8 cellular contexts compared by ENCODE assay signal in genomic region chr17:79075433-79075805, GRCh38. TPM values are rescaled to one million over a fixed set of nuclear protein-coding genes. Genes with fewer than 3 reads are reported as not detected.
DNase-seq lines count a peak whose midpoint lies in the region; ATAC-seq and TF ChIP-seq lines count a peak whose summit lies in the region.

No MANE protein-coding gene starts in this region.

- POLR2A ChIA-PET in WTC11 (lab: Charles Lee), result no interaction called here

- peak overlapping the region; percentile 93 for H2AFZ ChIP-seq in parathyroid adenoma

- H3K9me3 ChIP-seq in parathyroid adenoma (ENCODE audit: control insufficient read depth, low read length), result no peaks in the 10 kb centered on the region

- CTCF ChIA-PET in WTC11 (lab: Charles Lee), result interaction anchor here (1.0 to 4.0 kb wide), 6 partner anchors 8 to 326 kb away, joined by 3 to 24 read pairs (median 6); no protein-coding TSS in a partner anchor

- H3K9ac ChIP-seq in parathyroid adenoma, result peak overlapping the region; percentile 46

- TF ChIP-seq CTCF in WTC11 (IDR thresholded peaks at IDR 0.05), result no peak
- TF ChIP-seq CTCF in fibroblast of the aortic adventitia (IDR thresholded peaks at IDR 0.05; ENCODE audit: insufficient read depth, low read length), result no peak
- no peak for TF ChIP-seq CTCF in parathyroid adenoma (IDR thresholded peaks at IDR 0.05)

- peaks cover 17% of the 10 kb centered on the region for H3K27me3 Mint-ChIP-seq in WTC11 (ENCODE audit: low read depth)

- intact Hi-C loops in posterior cingulate gyrus (cut with DNase I), result no loop called here

- H3K27ac ChIP-seq in parathyroid adenoma, result peak overlapping the region; percentile 79

- peak overlapping the region; percentile 93 for H3K4me2 ChIP-seq in parathyroid adenoma (ENCODE audit: low read length)

- H3K4me1 Mint-ChIP-seq in WTC11, result peaks cover 7% of the 10 kb centered on the region

- peak overlapping the region; percentile 73 for H3K4me3 ChIP-seq in fibroblast of the aortic adventitia (ENCODE audit: low read depth, low read length)
- H3K4me3 ChIP-seq in parathyroid adenoma (ENCODE audit: low read depth, low read length), result peak overlapping the region; percentile 74

- H3K9me3 Mint-ChIP-seq in WTC11, result no peaks in the 10 kb centered on the region

- peak overlapping the region; percentile 14; the same call in 1 of the 2 replicates for H3K27ac Mint-ChIP-seq in WTC11

- ATAC-seq in GM18861 (IDR thresholded peaks at IDR 0.05; ENCODE audit: unreplicated experiment) (peak; percentile 9), HG02938 (IDR thresholded peaks at IDR 0.05; ENCODE audit: unreplicated experiment) (peak; percentile 20), WTC11 (no peak)

- H3K36me3 Mint-ChIP-seq in WTC11, result peaks cover 9% of the 10 kb centered on the region

- no peaks in the 10 kb centered on the region for H3K36me3 ChIP-seq in parathyroid adenoma (ENCODE audit: control insufficient read depth, insufficient read depth, low read length)

- H3K4me1 ChIP-seq in parathyroid adenoma, result peaks cover 4% of the 10 kb centered on the region

- H3K27me3 ChIP-seq in parathyroid adenoma (ENCODE audit: control insufficient read depth, insufficient read depth, low read length), result no peaks in the 10 kb centered on the region

- DNase-seq in WTC11 (ENCODE audit: low spot score) (no peak), fibroblast of the aortic adventitia (ENCODE audit: low read depth) (peak; percentile 5), posterior cingulate gyrus (no peak), amniotic stem cell (lab: John Stamatoyannopoulos, UW) (no peak), NCI-H2081 (lab: John Stamatoyannopoulos, UW) (no peak)

- H3K4me3 Mint-ChIP-seq in WTC11, result peak overlapping the region; percentile 76

- H3K79me2 ChIP-seq in parathyroid adenoma, result no peaks in the 10 kb centered on the region

TF ChIP-seq in WTC11, 78 proteins besides CTCF, POLR2A, EP300 and RAD21:
- TF ChIP-seq GABPB1 (CRISPR knock-in tag; IDR thresholded peaks at IDR 0.05) (0 out of 2 replicates have a peak, but pooled peaks have one; percentile 23), NR2C2 (CRISPR knock-in tag; IDR thresholded peaks at IDR 0.05) (no peak)

RNA-seq across cellular contexts. Expression of gene ENGASE, which starts 0.8 kb away (rescaled TPM):
- total RNA-seq in WTC11 (2021) (40.0 to 47.5 TPM (median 41.6 TPM) in 3 replicates), fibroblast of the aortic adventitia (ENCODE audit: low replicate concordance) (8.4 and 18.6 TPM in 2 replicates)

RNA-seq across cellular contexts. Expression of gene C1QTNF1, which starts 51.5 kb away (rescaled TPM):
- 1.5 to 2.7 TPM (median 1.7 TPM) in 3 replicates for total RNA-seq in WTC11 (2021)
- 42.1 and 44.3 TPM in 2 replicates for total RNA-seq in fibroblast of the aortic adventitia (ENCODE audit: low replicate concordance)

Comparison
In these comparisons a context has a peak if more than half of its experiments do, and no peak if none do; other contexts are left out.
1. RNA of gene C1QTNF1, which starts 51.5 kb away (total RNA-seq): 42.1 to 44.3 TPM in fibroblast of the aortic adventitia; 1.5 to 2.7 TPM in WTC11; every median in the first group is over 10 times any median in the second.